In the genomic region with DNA sequence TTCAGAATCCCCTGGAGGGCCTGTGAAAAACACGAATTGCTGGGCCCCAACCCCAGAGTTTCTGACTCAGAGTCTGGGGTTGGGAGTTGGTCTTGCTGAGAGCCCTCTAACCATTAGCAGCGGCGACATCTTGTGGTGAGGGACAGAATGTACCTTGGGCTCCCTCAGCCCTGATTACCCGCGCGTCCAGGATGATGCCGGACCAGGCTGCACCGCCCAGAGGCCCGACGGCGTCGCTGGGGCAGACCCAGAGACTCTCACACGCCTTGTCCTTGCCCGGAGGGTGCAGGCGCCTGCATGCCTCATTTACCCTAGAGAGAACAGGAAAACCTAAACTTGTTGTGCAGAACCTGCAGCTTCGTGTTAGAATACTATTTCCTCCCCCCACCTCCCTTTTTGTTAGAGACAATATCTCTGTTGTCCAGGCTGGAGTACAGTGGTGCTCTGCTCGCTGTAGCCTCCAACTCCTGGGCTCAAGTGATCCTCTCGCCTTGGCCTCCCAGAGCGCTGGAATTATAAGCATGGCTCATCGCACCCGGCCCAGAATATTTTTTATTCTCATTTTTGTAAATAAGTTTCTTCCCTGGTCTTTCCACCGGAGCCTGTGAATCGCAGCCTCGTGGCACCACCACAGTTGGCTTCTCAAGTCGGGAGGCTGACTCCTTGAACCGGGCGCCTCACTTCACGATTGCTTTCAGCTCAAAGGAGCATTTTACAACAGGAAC, we compare ENCODE assay signal across 8 cellular contexts. TPM values are rescaled to one million over a fixed set of nuclear protein-coding genes. Genes with fewer than 3 reads are reported as not detected.
DNase-seq lines count a peak whose midpoint lies in the region; ATAC-seq, FAIRE-seq and TF ChIP-seq lines count a peak whose summit lies in the region.

No MANE protein-coding gene starts in this region.

- no peak overlapping the region for H3K4me3 ChIP-seq in left ventricle myocardium inferior

- no peaks in the 10 kb centered on the region for H3K9me3 Mint-ChIP-seq in activated naive CD8-positive, alpha-beta T cell treated with anti-CD3 and anti-CD28 coated beads, Interleukin-2, amount 50 U/mL, for 24 hours

- H3K27me3 ChIP-seq in left ventricle myocardium inferior (ENCODE audit: low read depth), result no peaks in the 10 kb centered on the region

- no peak overlapping the region for H3K4me3 Mint-ChIP-seq in activated naive CD8-positive, alpha-beta T cell treated with anti-CD3 and anti-CD28 coated beads, Interleukin-2, amount 50 U/mL, for 24 hours

- no peaks in the 10 kb centered on the region for H3K36me3 Mint-ChIP-seq in activated naive CD8-positive, alpha-beta T cell treated with anti-CD3 and anti-CD28 coated beads, Interleukin-2, amount 50 U/mL, for 24 hours (ENCODE audit: low read depth)

- peak; percentile 83 for TF ChIP-seq CTCF in left ventricle myocardium inferior (IDR thresholded peaks at IDR 0.05; ENCODE audit: borderline replicate concordance)

- no peaks in the 10 kb centered on the region for H3K36me3 ChIP-seq in left ventricle myocardium inferior

- peaks cover 27% of the 10 kb centered on the region for H3K4me1 Mint-ChIP-seq in activated naive CD8-positive, alpha-beta T cell treated with anti-CD3 and anti-CD28 coated beads, Interleukin-2, amount 50 U/mL, for 24 hours

- peaks cover 13% of the 10 kb centered on the region for H3K4me1 ChIP-seq in left ventricle myocardium inferior

- H3K27me3 Mint-ChIP-seq in activated naive CD8-positive, alpha-beta T cell treated with anti-CD3 and anti-CD28 coated beads, Interleukin-2, amount 50 U/mL, for 24 hours, result no peaks in the 10 kb centered on the region

- no peak overlapping the region for H3K27ac ChIP-seq in left ventricle myocardium inferior (replicated peaks)

- FAIRE-seq in GM12892 (lab: Jason Lieb, UNC), result peak; percentile 89

- intact Hi-C loops in left ventricle myocardium inferior (cut with micrococcal nuclease), result loop anchor here (10.0 kb wide), 1 partner anchor 141 kb away; no protein-coding TSS in a partner anchor

- no peak for TF ChIP-seq POLR2A in GM12892 (IDR thresholded peaks at IDR 0.05; ENCODE audit: low read depth, low read length)

- peak overlapping the region; percentile 49 for H3K27ac Mint-ChIP-seq in activated naive CD8-positive, alpha-beta T cell treated with anti-CD3 and anti-CD28 coated beads, Interleukin-2, amount 50 U/mL, for 24 hours

- peak; percentile 79 for ATAC-seq in HG02798 (IDR thresholded peaks at IDR 0.05; ENCODE audit: poor library complexity, unreplicated experiment)
- peak; percentile 79 for ATAC-seq in activated naive CD8-positive, alpha-beta T cell treated with anti-CD3 and anti-CD28 coated beads, Interleukin-2, amount 50 U/mL, for 24 hours

- no peaks in the 10 kb centered on the region for H3K9me3 ChIP-seq in left ventricle myocardium inferior (replicated peaks)

- DNase-seq in GM12892 (ENCODE audit: insufficient read length) (peak; percentile 83), NCI-H1417 (lab: John Stamatoyannopoulos, UW) (peak; percentile 69 to 92 (median 81)), SW480 (ENCODE audit: low spot score) (peak; percentile 86), left ventricle myocardium inferior (peak; percentile 69), renal cortical epithelial cell (ENCODE audit: low read depth) (peak; percentile 83), OCI-M2 (lab: John Stamatoyannopoulos, UW; ENCODE audit: unreplicated experiment) (no peak)
- DNase-seq in activated naive CD8-positive, alpha-beta T cell treated with anti-CD3 and anti-CD28 coated beads, Interleukin-2, amount 50 U/mL, for 24 hours, result peak; percentile 81

RNA-seq across cellular contexts. Expression of a gene that starts 22.2 kb away (rescaled TPM):
- not detected for polyA plus RNA-seq in GM12892 (2012; ENCODE audit: missing spikeins)
- total RNA-seq in left ventricle myocardium inferior (not detected), renal cortical epithelial cell (not detected in 2 replicates)
